Comparison of ENCODE assay signal across 18 cellular contexts in the genomic region with DNA sequence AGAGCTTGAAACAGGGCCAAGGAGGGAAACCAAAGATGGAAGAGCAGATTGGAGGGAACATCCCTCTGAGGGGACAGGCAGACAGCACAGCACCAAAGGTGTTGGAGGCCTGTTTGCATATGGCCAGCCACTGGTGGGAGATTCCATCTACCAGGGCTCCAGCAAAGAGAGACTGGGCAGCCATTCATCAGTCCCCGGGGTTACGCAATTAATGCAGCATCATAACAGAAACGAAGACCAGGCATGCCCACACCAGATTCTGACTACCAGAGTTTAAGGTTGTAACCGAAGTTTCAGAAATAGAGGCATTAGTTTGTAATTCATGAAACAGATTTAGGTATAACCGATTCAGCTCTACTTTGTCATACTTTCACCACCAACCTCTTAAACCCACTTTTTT. TPM values are rescaled to one million over a fixed set of nuclear protein-coding genes. Genes with fewer than 3 reads are reported as not detected.
"Had no signal": no experiment of that assay in that cellular context is flagged by ENCODE, and none has a peak within 500 bp of the region (broad histone marks: within the 10 kb centered on the region; RNA-seq: fewer than 3 reads in every experiment).

No MANE protein-coding gene starts in this region.

- ATAC-seq: naive thymus-derived CD4-positive, alpha-beta T cell had no signal

- H3K27ac ChIP-seq: coronary artery, neutrophil, right atrium auricular region had no signal

- H3K36me3 ChIP-seq: neutrophil, right atrium auricular region had no signal

- DNase-seq: effector CD4-positive, alpha-beta T cell; endodermal cell; erythroblast; foreskin melanocyte; head of caudate nucleus; hippocampal formation; kidney glomerular epithelial cell; naive thymus-derived CD4-positive, alpha-beta T cell; nephron progenitor cell; posterior cingulate gyrus; small intestine; stimulated activated CD4-positive, alpha-beta T cell treated with anti-CD3 and anti-CD28 coated beads, Interleukin-12 subunit alpha, Interleukin-12 subunit beta, amount 100 ng/mL, for 4 hours; stimulated activated naive CD4-positive, alpha-beta T cell treated with Interleukin-2 at 50 U/mL for 16 hours; trophoblast cell had no signal

- H3K4me3 ChIP-seq: coronary artery, right atrium auricular region had no signal

- H3K4me3 Mint-ChIP-seq: endodermal cell; naive thymus-derived CD4-positive, alpha-beta T cell; nephron progenitor cell had no signal

- H3K9me3 Mint-ChIP-seq: endodermal cell had no signal

- H3K4me1 Mint-ChIP-seq: naive thymus-derived CD4-positive, alpha-beta T cell; nephron progenitor cell had no signal

- H3K27ac Mint-ChIP-seq: endodermal cell; naive thymus-derived CD4-positive, alpha-beta T cell; nephron progenitor cell had no signal

- H3K36me3 Mint-ChIP-seq: naive thymus-derived CD4-positive, alpha-beta T cell had no signal

- H3K27me3 ChIP-seq: neutrophil, right atrium auricular region had no signal

- H3K9me3 ChIP-seq: neutrophil, right atrium auricular region had no signal

RNA-seq across cellular contexts. Expression of a gene that starts 58.1 kb away (rescaled TPM):
- total RNA-seq: mononuclear cell had no signal
- polyA plus RNA-seq: naive thymus-derived CD4-positive, alpha-beta T cell had no signal
